Comparison of ENCODE assay signal across 8 cellular contexts in the genomic region with DNA sequence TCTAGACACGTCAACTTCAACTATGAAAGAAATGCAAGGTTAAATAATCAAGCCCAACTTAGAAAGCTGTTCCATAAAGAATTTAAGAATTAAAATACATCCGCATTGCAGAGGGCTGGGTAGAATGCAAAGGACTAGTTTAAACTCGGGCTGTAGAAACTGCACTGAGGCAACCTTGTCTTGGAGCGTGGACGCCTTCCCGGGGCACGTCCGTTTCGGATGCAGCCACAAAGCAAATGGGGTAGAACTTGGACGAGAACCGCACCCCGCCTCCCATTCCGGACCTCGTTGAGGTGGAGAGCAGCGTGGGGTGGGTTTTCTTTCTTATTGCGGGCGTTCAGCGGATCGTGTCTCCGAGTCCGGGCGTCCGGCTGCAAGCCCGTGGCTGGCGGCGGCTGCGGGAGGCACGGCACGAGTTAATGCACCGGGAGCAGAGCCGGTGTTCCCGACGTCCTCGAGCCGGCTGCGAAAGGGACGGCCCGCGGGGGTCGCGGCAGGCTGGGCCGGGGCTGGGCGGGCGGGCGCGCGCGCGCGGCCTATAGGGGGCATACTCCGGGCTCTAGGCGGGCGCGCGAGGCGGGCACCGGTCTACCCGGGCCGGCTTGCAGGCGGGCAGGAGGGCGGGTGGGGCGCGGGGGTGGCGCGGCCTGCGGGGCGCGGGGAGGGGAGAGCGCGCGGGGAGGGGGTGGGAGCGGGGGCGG. TPM values are rescaled to one million over a fixed set of nuclear protein-coding genes. Genes with fewer than 3 reads are reported as not detected.
DNase-seq lines count a peak whose midpoint lies in the region; ATAC-seq and TF ChIP-seq lines count a peak whose summit lies in the region.

No MANE protein-coding gene starts in this region.

- peak; percentile 55 for DNase-seq in WTC11 (ENCODE audit: low spot score)
- peak; percentile 37 for DNase-seq in central memory CD4-positive, alpha-beta T cell
- DNase-seq in stimulated activated CD4-positive, alpha-beta T cell treated with anti-CD3 and anti-CD28 coated beads, Interleukin-1b, Interleukin-23, amount 100 ng/mL, for 1 hour (ENCODE audit: low read depth in 2 of 2) = peak; percentile 15 to 27

- POLR2A ChIA-PET in WTC11 (lab: Charles Lee) = interaction anchor here (0.6 kb wide), 2 partner anchors 24 to 425 kb away, joined by 3 read pairs; no protein-coding TSS in a partner anchor

- peak overlapping the region; percentile 83 to 96 (median 93) for H3K9ac ChIP-seq in BLaER1 treated with 17β-estradiol and CSF1 and Interleukin-3, amounts not matched to agents 10 nM and 100 nM

- peaks cover 54% of the 10 kb centered on the region for H3K4me1 Mint-ChIP-seq in WTC11

- peak; percentile 10 for ATAC-seq in GM19452 (IDR thresholded peaks at IDR 0.05; ENCODE audit: unreplicated experiment)
- ATAC-seq in WTC11 = no peak
- ATAC-seq in GM21529 (IDR thresholded peaks at IDR 0.05; ENCODE audit: unreplicated experiment) = no peak

- H3K27ac Mint-ChIP-seq in WTC11 = peak overlapping the region; percentile 98

- H3K4me1 ChIP-seq in BLaER1 treated with 17β-estradiol and CSF1 and Interleukin-3, amounts not matched to agents 10 nM and 100 nM = peaks cover 56 to 60% (median 58%) of the 10 kb centered on the region in 10 experiments

- H3K27me3 ChIP-seq in BLaER1 treated with 17β-estradiol and CSF1 and Interleukin-3, amounts not matched to agents 10 nM and 100 nM = no peaks in the 10 kb centered on the region
- no peaks in the 10 kb centered on the region for H3K27me3 ChIP-seq in layer of hippocampus (ENCODE audit: control insufficient read depth, insufficient read depth, low read length)

- peak overlapping the region; percentile 67 to 97 (median 91) for H3K27ac ChIP-seq in BLaER1 treated with 17β-estradiol and CSF1 and Interleukin-3, amounts not matched to agents 10 nM and 100 nM
- peak overlapping the region; percentile 93 for H3K27ac ChIP-seq in KOPT-K1 (ENCODE audit: low read depth, low read length, poor library complexity, severe bottlenecking)
- peak overlapping the region; percentile 79 for H3K27ac ChIP-seq in layer of hippocampus (ENCODE audit: low read depth, low read length)

- H3K36me3 Mint-ChIP-seq in WTC11 = peaks cover 29% of the 10 kb centered on the region

- no peaks in the 10 kb centered on the region for H3K9me3 Mint-ChIP-seq in WTC11

- no peaks in the 10 kb centered on the region for H3K27me3 Mint-ChIP-seq in WTC11 (ENCODE audit: low read depth)

- 0 out of 22 replicates have a peak, but pooled peaks cover 0 to 9% (median 0%) of the 10 kb centered on the region in 11 experiments for H3K36me3 ChIP-seq in BLaER1 treated with 17β-estradiol and CSF1 and Interleukin-3, amounts not matched to agents 10 nM and 100 nM
- H3K36me3 ChIP-seq in KOPT-K1 (ENCODE audit: insufficient read depth, low read length) = no peaks in the 10 kb centered on the region

- H3K9me3 ChIP-seq in BLaER1 treated with 17β-estradiol and CSF1 and Interleukin-3, amounts not matched to agents 10 nM and 100 nM (replicated peaks in 1 of 11) = no peaks in the 10 kb centered on the region
- no peaks in the 10 kb centered on the region for H3K9me3 ChIP-seq in KOPT-K1 (ENCODE audit: insufficient read depth, low read length, poor library complexity, severe bottlenecking)

- H3K4me3 Mint-ChIP-seq in WTC11 = peak overlapping the region; percentile 100

- no peak for TF ChIP-seq CTCF in WTC11 (IDR thresholded peaks at IDR 0.05)

- CTCF ChIA-PET in WTC11 (lab: Charles Lee) = interaction anchor here (0.6 to 0.9 kb wide), 2 partner anchors 21 to 91 kb away, joined by 3 to 5 read pairs; no protein-coding TSS in a partner anchor

- H3K4me3 ChIP-seq in BLaER1 treated with 17β-estradiol and CSF1 and Interleukin-3, amounts not matched to agents 10 nM and 100 nM = peak overlapping the region; percentile 80 to 97 (median 86)

- H3K4me2 ChIP-seq in BLaER1 treated with 17β-estradiol and CSF1 and Interleukin-3, amounts not matched to agents 10 nM and 100 nM = peak overlapping the region; percentile 64 to 86 (median 77)

- peaks cover 42 to 63% (median 56%) of the 10 kb centered on the region in 11 experiments for H4K20me1 ChIP-seq in BLaER1 treated with 17β-estradiol and CSF1 and Interleukin-3, amounts not matched to agents 10 nM and 100 nM

TF ChIP-seq in WTC11, 78 proteins besides CTCF, POLR2A, EP300 and RAD21 (continues in another document):
- TF ChIP-seq TP53 (CRISPR knock-in tag; IDR thresholded peaks at IDR 0.05) (no peak), TEAD4 (CRISPR knock-in tag; IDR thresholded peaks at IDR 0.05) (peak; percentile 18; the same call in 1 of the 2 replicates), AR (CRISPR knock-in tag; IDR thresholded peaks at IDR 0.05) (no peak), JUN (CRISPR knock-in tag; IDR thresholded peaks at IDR 0.05) (peak; percentile 77; the same call in 1 of the 2 replicates), ETV6 (CRISPR knock-in tag; IDR thresholded peaks at IDR 0.05) (no peak)
- TF ChIP-seq, protein P1, sequence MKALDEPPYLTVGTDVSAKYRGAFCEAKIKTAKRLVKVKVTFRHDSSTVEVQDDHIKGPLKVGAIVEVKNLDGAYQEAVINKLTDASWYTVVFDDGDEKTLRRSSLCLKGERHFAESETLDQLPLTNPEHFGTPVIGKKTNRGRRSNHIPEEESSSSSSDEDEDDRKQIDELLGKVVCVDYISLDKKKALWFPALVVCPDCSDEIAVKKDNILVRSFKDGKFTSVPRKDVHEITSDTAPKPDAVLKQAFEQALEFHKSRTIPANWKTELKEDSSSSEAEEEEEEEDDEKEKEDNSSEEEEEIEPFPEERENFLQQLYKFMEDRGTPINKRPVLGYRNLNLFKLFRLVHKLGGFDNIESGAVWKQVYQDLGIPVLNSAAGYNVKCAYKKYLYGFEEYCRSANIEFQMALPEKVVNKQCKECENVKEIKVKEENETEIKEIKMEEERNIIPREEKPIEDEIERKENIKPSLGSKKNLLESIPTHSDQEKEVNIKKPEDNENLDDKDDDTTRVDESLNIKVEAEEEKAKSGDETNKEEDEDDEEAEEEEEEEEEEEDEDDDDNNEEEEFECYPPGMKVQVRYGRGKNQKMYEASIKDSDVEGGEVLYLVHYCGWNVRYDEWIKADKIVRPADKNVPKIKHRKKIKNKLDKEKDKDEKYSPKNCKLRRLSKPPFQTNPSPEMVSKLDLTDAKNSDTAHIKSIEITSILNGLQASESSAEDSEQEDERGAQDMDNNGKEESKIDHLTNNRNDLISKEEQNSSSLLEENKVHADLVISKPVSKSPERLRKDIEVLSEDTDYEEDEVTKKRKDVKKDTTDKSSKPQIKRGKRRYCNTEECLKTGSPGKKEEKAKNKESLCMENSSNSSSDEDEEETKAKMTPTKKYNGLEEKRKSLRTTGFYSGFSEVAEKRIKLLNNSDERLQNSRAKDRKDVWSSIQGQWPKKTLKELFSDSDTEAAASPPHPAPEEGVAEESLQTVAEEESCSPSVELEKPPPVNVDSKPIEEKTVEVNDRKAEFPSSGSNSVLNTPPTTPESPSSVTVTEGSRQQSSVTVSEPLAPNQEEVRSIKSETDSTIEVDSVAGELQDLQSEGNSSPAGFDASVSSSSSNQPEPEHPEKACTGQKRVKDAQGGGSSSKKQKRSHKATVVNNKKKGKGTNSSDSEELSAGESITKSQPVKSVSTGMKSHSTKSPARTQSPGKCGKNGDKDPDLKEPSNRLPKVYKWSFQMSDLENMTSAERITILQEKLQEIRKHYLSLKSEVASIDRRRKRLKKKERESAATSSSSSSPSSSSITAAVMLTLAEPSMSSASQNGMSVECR (CRISPR knock-in tag; IDR thresholded peaks at IDR 0.05; ENCODE audit: borderline replicate concordance) = 0 out of 2 replicates have a peak, but pooled peaks have one; percentile 58
- TF ChIP-seq, protein P2, sequence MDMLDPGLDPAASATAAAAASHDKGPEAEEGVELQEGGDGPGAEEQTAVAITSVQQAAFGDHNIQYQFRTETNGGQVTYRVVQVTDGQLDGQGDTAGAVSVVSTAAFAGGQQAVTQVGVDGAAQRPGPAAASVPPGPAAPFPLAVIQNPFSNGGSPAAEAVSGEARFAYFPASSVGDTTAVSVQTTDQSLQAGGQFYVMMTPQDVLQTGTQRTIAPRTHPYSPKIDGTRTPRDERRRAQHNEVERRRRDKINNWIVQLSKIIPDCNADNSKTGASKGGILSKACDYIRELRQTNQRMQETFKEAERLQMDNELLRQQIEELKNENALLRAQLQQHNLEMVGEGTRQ (CRISPR knock-in tag; IDR thresholded peaks at IDR 0.05) = no peak
- TF ChIP-seq, protein P3, sequence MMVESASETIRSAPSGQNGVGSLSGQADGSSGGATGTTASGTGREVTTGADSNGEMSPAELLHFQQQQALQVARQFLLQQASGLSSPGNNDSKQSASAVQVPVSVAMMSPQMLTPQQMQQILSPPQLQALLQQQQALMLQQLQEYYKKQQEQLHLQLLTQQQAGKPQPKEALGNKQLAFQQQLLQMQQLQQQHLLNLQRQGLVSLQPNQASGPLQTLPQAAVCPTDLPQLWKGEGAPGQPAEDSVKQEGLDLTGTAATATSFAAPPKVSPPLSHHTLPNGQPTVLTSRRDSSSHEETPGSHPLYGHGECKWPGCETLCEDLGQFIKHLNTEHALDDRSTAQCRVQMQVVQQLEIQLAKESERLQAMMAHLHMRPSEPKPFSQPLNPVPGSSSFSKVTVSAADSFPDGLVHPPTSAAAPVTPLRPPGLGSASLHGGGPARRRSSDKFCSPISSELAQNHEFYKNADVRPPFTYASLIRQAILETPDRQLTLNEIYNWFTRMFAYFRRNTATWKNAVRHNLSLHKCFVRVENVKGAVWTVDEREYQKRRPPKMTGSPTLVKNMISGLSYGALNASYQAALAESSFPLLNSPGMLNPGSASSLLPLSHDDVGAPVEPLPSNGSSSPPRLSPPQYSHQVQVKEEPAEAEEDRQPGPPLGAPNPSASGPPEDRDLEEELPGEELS (CRISPR knock-in tag; IDR thresholded peaks at IDR 0.05) = no peak

RNA-seq across cellular contexts. Expression of gene JARID2, which starts 2.0 kb away (rescaled TPM):
- 166 to 180 TPM (median 167 TPM) in 3 replicates for total RNA-seq in WTC11 (2021)
